Comparison of ENCODE assay signal across 28 cellular contexts in the genomic region with DNA sequence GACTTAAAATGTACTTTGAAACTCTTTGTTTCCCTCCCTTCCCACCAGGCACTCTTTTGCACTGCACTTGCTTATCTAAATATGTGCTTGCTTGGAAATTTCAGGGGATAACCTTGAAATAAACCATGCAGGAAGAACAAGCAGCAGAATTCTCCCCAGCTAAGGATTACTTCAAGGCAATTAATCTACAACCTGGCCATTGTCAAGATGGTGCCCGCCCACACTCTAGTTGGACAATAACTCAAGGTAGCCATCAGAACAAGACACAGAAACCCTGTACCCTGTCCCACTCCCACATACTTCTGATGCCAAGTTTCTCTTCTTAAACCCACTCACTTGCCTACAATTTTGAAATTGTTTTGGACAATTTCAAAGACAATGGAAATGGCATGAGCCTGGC.
"Had no signal": no experiment of that assay in that cellular context is flagged by ENCODE, and none has a peak within 500 bp of the region (broad histone marks: within the 10 kb centered on the region; RNA-seq: fewer than 3 reads in every experiment).

No MANE protein-coding gene starts in this region.

- H3K36me3 ChIP-seq: brain microvascular endothelial cell, esophagus squamous epithelium, gastroesophageal sphincter had no signal

- H3K4me3 Mint-ChIP-seq: activated CD4-positive, alpha-beta memory T cell treated with anti-CD3 and anti-CD28 coated beads, Interleukin-2, amount 10 ng/mL, durations not matched to agents 7 days and 5 days; activated CD4-positive, alpha-beta T cell treated with anti-CD3 and anti-CD28 coated beads, Interleukin-2, amount 10 ng/mL, durations not matched to agents 7 days and 5 days; activated naive CD4-positive, alpha-beta T cell treated with anti-CD3 and anti-CD28 coated beads, Interleukin-2, amount 10 ng/mL, durations not matched to agents 7 days and 5 days; activated naive CD8-positive, alpha-beta T cell treated with anti-CD3 and anti-CD28 coated beads, Interleukin-2, amount 10 ng/mL, durations not matched to agents 7 days and 5 days; activated T-cell treated with anti-CD3 and anti-CD28 coated beads, Interleukin-2, amount 50 U/mL, for 24 hours; activated T-cell treated with anti-CD3 and anti-CD28 coated beads, Interleukin-2, amount 50 U/mL, for 72 hours; effector memory CD8-positive, alpha-beta T cell; T-helper 17 cell; T-helper 2 cell treated with Interferon-gamma antibody and Interleukin-4, amounts not matched to agents 5 μg/mL and 100 μg/mL, for 36 hours had no signal

- H3K4me1 ChIP-seq: esophagus squamous epithelium, gastroesophageal sphincter had no signal

- H3K4me1 Mint-ChIP-seq: activated CD4-positive, alpha-beta memory T cell treated with anti-CD3 and anti-CD28 coated beads, Interleukin-2, amount 10 ng/mL, durations not matched to agents 7 days and 5 days; activated CD4-positive, alpha-beta T cell treated with anti-CD3 and anti-CD28 coated beads, Interleukin-2, amount 10 ng/mL, durations not matched to agents 7 days and 5 days; activated naive CD4-positive, alpha-beta T cell treated with anti-CD3 and anti-CD28 coated beads, Interleukin-2, amount 10 ng/mL, durations not matched to agents 7 days and 5 days; activated naive CD8-positive, alpha-beta T cell treated with anti-CD3 and anti-CD28 coated beads, Interleukin-2, amount 10 ng/mL, durations not matched to agents 7 days and 5 days; T-helper 17 cell had no signal

- H3K27me3 Mint-ChIP-seq: activated CD4-positive, alpha-beta memory T cell treated with anti-CD3 and anti-CD28 coated beads, Interleukin-2, amount 10 ng/mL, durations not matched to agents 7 days and 5 days; activated CD4-positive, alpha-beta T cell treated with anti-CD3 and anti-CD28 coated beads, Interleukin-2, amount 10 ng/mL, durations not matched to agents 7 days and 5 days; activated naive CD4-positive, alpha-beta T cell treated with anti-CD3 and anti-CD28 coated beads, Interleukin-2, amount 10 ng/mL, durations not matched to agents 7 days and 5 days; activated naive CD8-positive, alpha-beta T cell treated with anti-CD3 and anti-CD28 coated beads, Interleukin-2, amount 10 ng/mL, durations not matched to agents 7 days and 5 days; activated T-cell treated with anti-CD3 and anti-CD28 coated beads, Interleukin-2, amount 50 U/mL, for 24 hours; effector memory CD8-positive, alpha-beta T cell; T-helper 17 cell had no signal

- H3K4me3 ChIP-seq: esophagus squamous epithelium, gastroesophageal sphincter had no signal

- ATAC-seq: activated naive CD4-positive, alpha-beta T cell treated with anti-CD3 and anti-CD28 coated beads, Interleukin-2, amount 50 U/mL, for 72 hours; activated T-cell treated with anti-CD3 and anti-CD28 coated beads, Interleukin-2, amount 50 U/mL, for 72 hours; effector memory CD8-positive, alpha-beta T cell; gastroesophageal sphincter; T-helper 17 cell had no signal

- H3K36me3 Mint-ChIP-seq: activated naive CD4-positive, alpha-beta T cell treated with anti-CD3 and anti-CD28 coated beads, Interleukin-2, amount 10 ng/mL, durations not matched to agents 7 days and 5 days; activated naive CD8-positive, alpha-beta T cell treated with anti-CD3 and anti-CD28 coated beads, Interleukin-2, amount 10 ng/mL, durations not matched to agents 7 days and 5 days had no signal

- H3K27ac Mint-ChIP-seq: activated CD4-positive, alpha-beta memory T cell treated with anti-CD3 and anti-CD28 coated beads, Interleukin-2, amount 10 ng/mL, durations not matched to agents 7 days and 5 days; activated CD4-positive, alpha-beta T cell treated with anti-CD3 and anti-CD28 coated beads, Interleukin-2, amount 10 ng/mL, durations not matched to agents 7 days and 5 days; activated naive CD4-positive, alpha-beta T cell treated with anti-CD3 and anti-CD28 coated beads, Interleukin-2, amount 10 ng/mL, durations not matched to agents 7 days and 5 days; activated naive CD4-positive, alpha-beta T cell treated with anti-CD3 and anti-CD28 coated beads, Interleukin-2, amount 50 U/mL, for 72 hours; activated naive CD8-positive, alpha-beta T cell treated with anti-CD3 and anti-CD28 coated beads, Interleukin-2, amount 10 ng/mL, durations not matched to agents 7 days and 5 days; activated T-cell treated with anti-CD3 and anti-CD28 coated beads, Interleukin-2, amount 50 U/mL, for 24 hours; activated T-cell treated with anti-CD3 and anti-CD28 coated beads, Interleukin-2, amount 50 U/mL, for 72 hours; effector memory CD8-positive, alpha-beta T cell; T-helper 17 cell; T-helper 2 cell treated with Interferon-gamma antibody and Interleukin-4, amounts not matched to agents 5 μg/mL and 100 μg/mL, for 36 hours had no signal

- H3K27me3 ChIP-seq: brain microvascular endothelial cell, esophagus squamous epithelium, gastroesophageal sphincter had no signal

- DNase-seq: activated CD4-positive, alpha-beta memory T cell treated with anti-CD3 and anti-CD28 coated beads, Interleukin-2, amount 10 ng/mL, durations not matched to agents 7 days and 5 days; activated CD4-positive, alpha-beta T cell treated with anti-CD3 and anti-CD28 coated beads for 4 hours; activated CD4-positive, alpha-beta T cell treated with anti-CD3 and anti-CD28 coated beads, Interleukin-2, amount 10 ng/mL, durations not matched to agents 7 days and 5 days; activated CD4-positive, alpha-beta T cell treated with anti-CD3 and anti-CD28 coated beads, Interleukin-2, amount 50 U/mL, for 4 hours; activated CD4-positive, CD25-positive, alpha-beta regulatory T cell; activated CD4-positive, CD25-positive, alpha-beta regulatory T cell treated with anti-CD3 and anti-CD28 coated beads, Interleukin-2, amount 50 U/mL, for 72 hours; activated CD8-positive, alpha-beta memory T cell treated with anti-CD3 and anti-CD28 coated beads, Interleukin-2, amount 50 U/mL, for 48 hours; activated gamma-delta T cell; activated naive CD4-positive, alpha-beta T cell; activated naive CD4-positive, alpha-beta T cell treated with anti-CD3 and anti-CD28 coated beads, Interleukin-2, amount 10 ng/mL, durations not matched to agents 7 days and 5 days; activated naive CD8-positive, alpha-beta T cell treated with anti-CD3 and anti-CD28 coated beads, Interleukin-2, amount 10 ng/mL, durations not matched to agents 7 days and 5 days; activated T-cell treated with anti-CD3 and anti-CD28 coated beads for 4 hours; activated T-cell treated with anti-CD3 and anti-CD28 coated beads, Interleukin-2, amount 50 U/mL, for 24 hours; activated T-cell treated with anti-CD3 and anti-CD28 coated beads, Interleukin-2, amount 50 U/mL, for 72 hours; amniotic stem cell; caudate nucleus; cortex of kidney; effector CD4-positive, alpha-beta T cell; effector memory CD8-positive, alpha-beta T cell; esophagus squamous epithelium; foreskin melanocyte; T-helper 1 cell; T-helper 17 cell had no signal

- H3K27ac ChIP-seq: brain microvascular endothelial cell, epithelial cell of prostate, esophagus squamous epithelium, gastroesophageal sphincter had no signal
